Comparison of ENCODE assay signal across 10 cellular contexts in the genomic region with DNA sequence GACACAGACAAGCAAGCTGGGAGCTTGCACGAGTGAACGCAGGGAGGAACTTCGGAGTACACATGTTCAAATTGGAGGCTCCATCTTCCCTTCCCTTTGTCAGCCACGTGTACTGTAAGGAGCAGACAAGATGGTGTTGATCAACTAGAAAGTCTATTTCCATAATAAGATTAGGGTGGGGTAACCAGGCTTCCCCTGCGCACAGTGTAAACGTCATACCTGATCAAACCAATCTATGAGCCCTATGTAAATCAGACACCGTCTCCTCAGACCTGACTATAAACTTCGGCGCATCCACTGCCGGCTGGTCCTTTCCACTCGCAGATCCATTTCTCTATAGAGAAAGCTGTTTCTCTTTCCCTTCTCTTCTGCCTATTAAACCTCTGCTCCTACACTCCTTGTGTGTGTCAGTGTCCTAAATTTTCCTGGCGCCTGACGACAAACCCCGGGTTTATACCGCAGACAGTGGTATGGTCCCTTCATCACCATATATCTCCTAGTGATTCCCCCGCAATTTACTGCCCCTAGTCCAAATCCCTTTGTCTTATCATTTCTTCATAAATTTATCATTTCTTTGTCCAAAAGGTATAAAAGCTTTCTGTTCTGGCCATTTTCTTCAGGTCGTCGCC. TPM values are rescaled to one million over a fixed set of nuclear protein-coding genes. Genes with fewer than 3 reads are reported as not detected.
DNase-seq lines count a peak whose midpoint lies in the region; ATAC-seq and TF ChIP-seq lines count a peak whose summit lies in the region.
"Had no signal": no experiment of that assay in that cellular context is flagged by ENCODE, and none has a peak within 500 bp of the region (broad histone marks: within the 10 kb centered on the region; RNA-seq: fewer than 3 reads in every experiment).

No MANE protein-coding gene starts in this region.

- peak overlapping the region; percentile 72 for H3K27ac Mint-ChIP-seq in CD4-positive, alpha-beta T cell
- no peak overlapping the region for H3K27ac Mint-ChIP-seq in natural killer cell treated with Interleukin-12 subunit alpha and Interleukin-12 subunit beta and Interleukin-15 and Interleukin-18, amount 100 ng/mL, for 72 hours

- peak overlapping the region; percentile 82 for H2AFZ ChIP-seq in MM.1S (ENCODE audit: low read length)
- peak overlapping the region; percentile 92 for H2AFZ ChIP-seq in SK-N-SH (ENCODE audit: low read depth)

- H3K9me2 ChIP-seq in MM.1S (replicated peaks; ENCODE audit: insufficient read depth, low read length), result no peaks in the 10 kb centered on the region
- no peaks in the 10 kb centered on the region for H3K9me2 ChIP-seq in SK-N-SH

- H3K9me3 ChIP-seq in CD4-positive, alpha-beta T cell (ENCODE audit: control insufficient read depth, low read length), result no peaks in the 10 kb centered on the region
- H3K9me3 ChIP-seq in MM.1S (replicated peaks; ENCODE audit: insufficient read depth, low read length) (no peaks in the 10 kb centered on the region), SK-N-SH (no peaks in the 10 kb centered on the region), upper lobe of right lung (no peaks in the 10 kb centered on the region)

- ATAC-seq in CD4-positive, alpha-beta T cell (ENCODE audit: poor library complexity), result no peak
- ATAC-seq in natural killer cell treated with Interleukin-12 subunit alpha and Interleukin-12 subunit beta and Interleukin-15 and Interleukin-18, amount 100 ng/mL, for 72 hours, result no peak
- ATAC-seq in left lobe of liver (no peak), HG03280 (IDR thresholded peaks at IDR 0.05; ENCODE audit: unreplicated experiment) (no peak), upper lobe of right lung (no peak)

- H3K27ac ChIP-seq in CD4-positive, alpha-beta T cell (ENCODE audit: low read depth, low read length), result no peak overlapping the region
- H3K27ac ChIP-seq in MM.1S (ENCODE audit: low read length), result peak overlapping the region; percentile 79
- peak overlapping the region; percentile 76 to 92 for H3K27ac ChIP-seq in SK-N-SH (ENCODE audit: low read depth in 2 of 2, low read length in 1 of 2)
- no peak overlapping the region for H3K27ac ChIP-seq in upper lobe of right lung

- no peaks in the 10 kb centered on the region for H3K27me3 ChIP-seq in CD4-positive, alpha-beta T cell (ENCODE audit: control insufficient read depth, insufficient read depth, low read length)
- no peaks in the 10 kb centered on the region for H3K27me3 ChIP-seq in MM.1S (replicated peaks; ENCODE audit: insufficient read depth, low read length)
- no peaks in the 10 kb centered on the region for H3K27me3 ChIP-seq in SK-N-SH (ENCODE audit: insufficient read depth)
- H3K27me3 ChIP-seq in upper lobe of right lung, result no peaks in the 10 kb centered on the region

- H3K4me3 ChIP-seq in MM.1S (ENCODE audit: low read length) (peak overlapping the region; percentile 72), SK-N-SH (ENCODE audit: low read depth in 2 of 2, low read length in 1 of 2) (peak overlapping the region; percentile 51 to 81), upper lobe of right lung (no peak overlapping the region)

- TF ChIP-seq RAD21 in SK-N-SH (IDR thresholded peaks at IDR 0.05; ENCODE audit: low read length), result no peak

- DNase-seq in CD4-positive, alpha-beta T cell, result no peak
- peak; percentile 86 for DNase-seq in MM.1S
- DNase-seq in SK-N-SH, result peak; percentile 71
- no peak for DNase-seq in natural killer cell treated with Interleukin-12 subunit alpha and Interleukin-12 subunit beta and Interleukin-15 and Interleukin-18, amount 100 ng/mL, for 72 hours (ENCODE audit: low spot score)
- no peak for DNase-seq in stimulated activated naive CD4-positive, alpha-beta T cell (lab: John Stamatoyannopoulos, UW)
- DNase-seq in left lobe of liver (ENCODE audit: low spot score), result no peak
- no peak for DNase-seq in upper lobe of right lung
- DNase-seq: EL, foreskin melanocyte had no signal

- H4K20me1 ChIP-seq in MM.1S (ENCODE audit: insufficient read depth, low read length) (no peaks in the 10 kb centered on the region), SK-N-SH (ENCODE audit: insufficient read depth) (no peaks in the 10 kb centered on the region)

- H3K27me3 Mint-ChIP-seq in CD4-positive, alpha-beta T cell, result no peaks in the 10 kb centered on the region
- H3K27me3 Mint-ChIP-seq in natural killer cell treated with Interleukin-12 subunit alpha and Interleukin-12 subunit beta and Interleukin-15 and Interleukin-18, amount 100 ng/mL, for 72 hours, result peaks cover 0 to 5% of the 10 kb centered on the region in 2 donors

- intact Hi-C loops in CD4-positive, alpha-beta T cell (cut with DNase I, micrococcal nuclease), result loop anchor here (2.0 to 10.0 kb wide), 7 partner anchors 243 to 1103 kb away; a partner anchor contains a TSS
- intact Hi-C loops in upper lobe of right lung (cut with DNase I), result no loop called here

- 0 out of 4 replicates have a peak, but pooled peaks of 1 of the 2 experiments have one; percentile 16 for TF ChIP-seq EP300 in SK-N-SH (IDR thresholded peaks at IDR 0.05; ENCODE audit: borderline replicate concordance in 1 of 2, low read depth in 1 of 2, low read length in 1 of 2)

- peak overlapping the region; percentile 77 for H3K4me2 ChIP-seq in MM.1S (ENCODE audit: low read depth, low read length)
- peak overlapping the region; percentile 83 for H3K4me2 ChIP-seq in SK-N-SH

- POLR2A ChIA-PET in CD4-positive, alpha-beta T cell (lab: Charles Lee), result interaction anchor here (0.6 to 1.9 kb wide), 6 partner anchors 30 to 326 kb away, joined by 3 to 13 read pairs (median 6); a partner anchor contains a TSS
- POLR2A ChIA-PET in SK-N-SH (lab: Yijun Ruan, JAX), result interaction anchor here (1.7 kb wide), 1 partner anchor 308 kb away, joined by 5 read pairs; a partner anchor contains a TSS

- CTCF ChIA-PET in CD4-positive, alpha-beta T cell (lab: Charles Lee), result interaction anchor here (0.6 to 1.7 kb wide), 5 partner anchors 31 to 660 kb away, joined by 3 to 12 read pairs (median 10); no protein-coding TSS in a partner anchor
- CTCF ChIA-PET in SK-N-SH (lab: Yijun Ruan, JAX), result interaction anchor here (1.0 to 2.9 kb wide), 16 partner anchors 10 to 1020 kb away, joined by 3 to 32 read pairs (median 4); no protein-coding TSS in a partner anchor

- H3K4me1 ChIP-seq in MM.1S (ENCODE audit: low read length) (peaks cover 4% of the 10 kb centered on the region; the same call in 1 of the 2 replicates), SK-N-SH (ENCODE audit: control insufficient read depth in 1 of 2, insufficient read depth in 2 of 2, low read depth in 1 of 2, low read length in 1 of 2) (peaks cover 0 to 10% of the 10 kb centered on the region in 2 experiments; a peak in 2 of 4 replicates), upper lobe of right lung (peaks cover 4% of the 10 kb centered on the region)

- H3K36me3 ChIP-seq in MM.1S (replicated peaks; ENCODE audit: insufficient read depth, low read length), result no peaks in the 10 kb centered on the region
- peaks cover 0 to 3% of the 10 kb centered on the region in 2 experiments for H3K36me3 ChIP-seq in SK-N-SH (replicated peaks in 1 of 2; ENCODE audit: control insufficient read depth in 1 of 2, insufficient read depth in 2 of 2, low read length in 1 of 2)
- no peaks in the 10 kb centered on the region for H3K36me3 ChIP-seq in upper lobe of right lung

- H3K9ac ChIP-seq in MM.1S (ENCODE audit: low read length) (peak overlapping the region; percentile 74), SK-N-SH (peak overlapping the region; percentile 81)

- no peak for TF ChIP-seq CTCF in CD4-positive, alpha-beta T cell (IDR thresholded peaks at IDR 0.05)
- TF ChIP-seq CTCF in MM.1S (IDR thresholded peaks at IDR 0.05; ENCODE audit: low read length) (no peak), SK-N-SH (IDR thresholded peaks at IDR 0.05) (no peak), upper lobe of right lung (IDR thresholded peaks at IDR 0.05) (no peak)

- WGBS in SK-N-SH (ENCODE audit: low lambda C conversion rate), result 27% methylated on average over 18 of the region's 18 CpGs

- H3F3A ChIP-seq in MM.1S (ENCODE audit: insufficient read depth, low read length) (peaks cover 16% of the 10 kb centered on the region), SK-N-SH (replicated peaks; ENCODE audit: insufficient read depth) (peaks cover 7% of the 10 kb centered on the region)

- H3K79me2 ChIP-seq in MM.1S (ENCODE audit: low read length) (peaks cover 26% of the 10 kb centered on the region), SK-N-SH (ENCODE audit: insufficient read depth) (peaks cover 47% of the 10 kb centered on the region)

- H3K9me3 Mint-ChIP-seq in CD4-positive, alpha-beta T cell, result no peaks in the 10 kb centered on the region
- no peaks in the 10 kb centered on the region for H3K9me3 Mint-ChIP-seq in natural killer cell treated with Interleukin-12 subunit alpha and Interleukin-12 subunit beta and Interleukin-15 and Interleukin-18, amount 100 ng/mL, for 72 hours

- H3K4me1 Mint-ChIP-seq in CD4-positive, alpha-beta T cell (ENCODE audit: low read depth), result peaks cover 7% of the 10 kb centered on the region
- peaks cover 10 to 12% of the 10 kb centered on the region in 2 donors for H3K4me1 Mint-ChIP-seq in natural killer cell treated with Interleukin-12 subunit alpha and Interleukin-12 subunit beta and Interleukin-15 and Interleukin-18, amount 100 ng/mL, for 72 hours (ENCODE audit: low read depth in 2 of 2)

- H3K36me3 Mint-ChIP-seq in CD4-positive, alpha-beta T cell (ENCODE audit: low read depth), result no peaks in the 10 kb centered on the region
- no peaks in the 10 kb centered on the region for H3K36me3 Mint-ChIP-seq in natural killer cell treated with Interleukin-12 subunit alpha and Interleukin-12 subunit beta and Interleukin-15 and Interleukin-18, amount 100 ng/mL, for 72 hours

- H3K4me3 Mint-ChIP-seq in CD4-positive, alpha-beta T cell, result no peak overlapping the region
- peak overlapping the region; percentile 2 for H3K4me3 Mint-ChIP-seq in natural killer cell treated with Interleukin-12 subunit alpha and Interleukin-12 subunit beta and Interleukin-15 and Interleukin-18, amount 100 ng/mL, for 72 hours

TF ChIP-seq in SK-N-SH, 30 proteins besides CTCF, POLR2A, EP300 and RAD21 (continues in another document):
- TF ChIP-seq JUND (IDR thresholded peaks at IDR 0.05), result no peak

RNA-seq across cellular contexts. Expression of a gene that starts 7.5 kb away (rescaled TPM):
- total RNA-seq in CD4-positive, alpha-beta T cell, result under 1 TPM; 0.38 to 0.92 TPM
- 1.3 and 1.6 TPM in 2 replicates for polyA plus RNA-seq in SK-N-SH (2012; rRNA removed)
- polyA plus RNA-seq in SK-N-SH (2012; cell fraction: cytosol; rRNA removed), result 1.9 and 2.1 TPM in 2 replicates
- polyA plus RNA-seq in SK-N-SH (2012; cell fraction: nucleus; rRNA removed), result 1.3 and 1.4 TPM in 2 replicates
- under 1 TPM; 0.69 to 0.89 TPM for total RNA-seq in natural killer cell treated with Interleukin-12 subunit alpha and Interleukin-12 subunit beta and Interleukin-15 and Interleukin-18, amount 100 ng/mL, for 72 hours
- total RNA-seq in left lobe of liver, result 7.9 TPM
- total RNA-seq in upper lobe of right lung, result 2.8 TPM

Comparison
In these comparisons a context has a peak if more than half of its experiments do, and no peak if none do; other contexts are left out.
1. DNase-seq: peak in MM.1S (single experiment) and SK-N-SH (single experiment); none in CD4-positive, alpha-beta T cell (0 of 10), natural killer cell treated with Interleukin-12 subunit alpha and Interleukin-12 subunit beta and Interleukin-15 and Interleukin-18, amount 100 ng/mL, for 72 hours (single experiment), stimulated activated naive CD4-positive, alpha-beta T cell (0 of 6), left lobe of liver (single experiment) and upper lobe of right lung (single experiment).
2. H3K27ac ChIP-seq: peak in MM.1S (single experiment) and SK-N-SH (2 of 2); none in CD4-positive, alpha-beta T cell (single experiment) and upper lobe of right lung (single experiment).